In the genomic region with DNA sequence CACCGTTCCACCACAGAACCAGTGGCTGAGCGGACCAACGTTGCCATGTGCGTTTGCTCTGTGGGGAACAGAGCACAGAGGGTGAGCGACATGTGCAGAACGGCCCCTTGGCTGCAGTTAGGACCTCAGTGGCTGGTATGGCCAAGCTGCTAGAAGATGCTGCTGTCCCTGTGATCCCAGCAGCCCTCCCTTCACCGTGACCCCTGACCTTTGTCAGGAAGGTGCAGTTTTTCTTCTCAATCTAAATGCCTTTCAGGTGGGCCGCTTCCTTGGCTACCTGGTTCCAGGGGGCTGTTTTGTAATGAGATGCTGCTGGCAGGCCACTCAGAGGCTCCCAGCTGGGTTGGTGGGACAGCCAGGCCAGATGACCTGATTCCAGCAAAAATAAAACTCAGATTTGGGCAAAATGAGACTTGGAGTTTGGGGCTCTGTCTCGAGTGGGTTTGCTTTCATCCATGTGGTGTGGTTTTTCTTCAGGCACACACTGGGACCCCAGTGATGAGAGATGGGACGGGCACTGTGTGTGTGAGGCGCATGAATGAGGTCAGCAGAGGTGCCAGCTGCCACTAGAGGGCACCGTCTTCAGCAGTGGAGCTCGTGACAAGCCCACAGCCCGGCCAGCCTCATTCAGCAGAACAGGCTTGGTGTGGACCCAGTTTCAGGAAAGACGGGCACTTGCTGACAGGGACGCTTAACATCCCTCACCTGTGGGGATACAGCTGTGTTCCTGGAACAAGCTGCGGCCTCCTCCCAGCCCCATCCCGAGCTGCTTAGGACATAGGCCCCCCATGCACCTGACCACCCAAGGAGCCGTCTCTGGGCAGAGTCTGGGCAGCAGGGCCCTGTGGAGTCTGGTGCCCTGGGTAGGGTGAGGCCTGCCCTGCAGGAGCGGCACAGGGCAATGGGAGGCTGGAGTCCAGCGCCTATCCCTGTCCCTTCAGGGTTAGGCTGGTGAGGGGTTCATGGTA, we compare ENCODE assay signal across 1 cellular context.
TF ChIP-seq lines count a peak whose summit lies in the region.

No MANE protein-coding gene starts in this region.

TF ChIP-seq in WTC11, 78 proteins besides CTCF, POLR2A, EP300 and RAD21 (continued from another document):
- TF ChIP-seq, protein P1, sequence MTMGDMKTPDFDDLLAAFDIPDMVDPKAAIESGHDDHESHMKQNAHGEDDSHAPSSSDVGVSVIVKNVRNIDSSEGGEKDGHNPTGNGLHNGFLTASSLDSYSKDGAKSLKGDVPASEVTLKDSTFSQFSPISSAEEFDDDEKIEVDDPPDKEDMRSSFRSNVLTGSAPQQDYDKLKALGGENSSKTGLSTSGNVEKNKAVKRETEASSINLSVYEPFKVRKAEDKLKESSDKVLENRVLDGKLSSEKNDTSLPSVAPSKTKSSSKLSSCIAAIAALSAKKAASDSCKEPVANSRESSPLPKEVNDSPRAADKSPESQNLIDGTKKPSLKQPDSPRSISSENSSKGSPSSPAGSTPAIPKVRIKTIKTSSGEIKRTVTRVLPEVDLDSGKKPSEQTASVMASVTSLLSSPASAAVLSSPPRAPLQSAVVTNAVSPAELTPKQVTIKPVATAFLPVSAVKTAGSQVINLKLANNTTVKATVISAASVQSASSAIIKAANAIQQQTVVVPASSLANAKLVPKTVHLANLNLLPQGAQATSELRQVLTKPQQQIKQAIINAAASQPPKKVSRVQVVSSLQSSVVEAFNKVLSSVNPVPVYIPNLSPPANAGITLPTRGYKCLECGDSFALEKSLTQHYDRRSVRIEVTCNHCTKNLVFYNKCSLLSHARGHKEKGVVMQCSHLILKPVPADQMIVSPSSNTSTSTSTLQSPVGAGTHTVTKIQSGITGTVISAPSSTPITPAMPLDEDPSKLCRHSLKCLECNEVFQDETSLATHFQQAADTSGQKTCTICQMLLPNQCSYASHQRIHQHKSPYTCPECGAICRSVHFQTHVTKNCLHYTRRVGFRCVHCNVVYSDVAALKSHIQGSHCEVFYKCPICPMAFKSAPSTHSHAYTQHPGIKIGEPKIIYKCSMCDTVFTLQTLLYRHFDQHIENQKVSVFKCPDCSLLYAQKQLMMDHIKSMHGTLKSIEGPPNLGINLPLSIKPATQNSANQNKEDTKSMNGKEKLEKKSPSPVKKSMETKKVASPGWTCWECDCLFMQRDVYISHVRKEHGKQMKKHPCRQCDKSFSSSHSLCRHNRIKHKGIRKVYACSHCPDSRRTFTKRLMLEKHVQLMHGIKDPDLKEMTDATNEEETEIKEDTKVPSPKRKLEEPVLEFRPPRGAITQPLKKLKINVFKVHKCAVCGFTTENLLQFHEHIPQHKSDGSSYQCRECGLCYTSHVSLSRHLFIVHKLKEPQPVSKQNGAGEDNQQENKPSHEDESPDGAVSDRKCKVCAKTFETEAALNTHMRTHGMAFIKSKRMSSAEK (CRISPR knock-in tag; IDR thresholded peaks at IDR 0.05; ENCODE audit: borderline replicate concordance), result no peak
- TF ChIP-seq ESRRA (CRISPR knock-in tag; IDR thresholded peaks at IDR 0.05; ENCODE audit: borderline replicate concordance) (0 out of 2 replicates have a peak, but pooled peaks have one; percentile 58), NFATC4 (CRISPR knock-in tag; IDR thresholded peaks at IDR 0.05) (no peak)
- TF ChIP-seq, protein P2, sequence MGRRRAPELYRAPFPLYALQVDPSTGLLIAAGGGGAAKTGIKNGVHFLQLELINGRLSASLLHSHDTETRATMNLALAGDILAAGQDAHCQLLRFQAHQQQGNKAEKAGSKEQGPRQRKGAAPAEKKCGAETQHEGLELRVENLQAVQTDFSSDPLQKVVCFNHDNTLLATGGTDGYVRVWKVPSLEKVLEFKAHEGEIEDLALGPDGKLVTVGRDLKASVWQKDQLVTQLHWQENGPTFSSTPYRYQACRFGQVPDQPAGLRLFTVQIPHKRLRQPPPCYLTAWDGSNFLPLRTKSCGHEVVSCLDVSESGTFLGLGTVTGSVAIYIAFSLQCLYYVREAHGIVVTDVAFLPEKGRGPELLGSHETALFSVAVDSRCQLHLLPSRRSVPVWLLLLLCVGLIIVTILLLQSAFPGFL (CRISPR knock-in tag; IDR thresholded peaks at IDR 0.05; ENCODE audit: borderline replicate concordance), result no peak
- TF ChIP-seq, protein P3, sequence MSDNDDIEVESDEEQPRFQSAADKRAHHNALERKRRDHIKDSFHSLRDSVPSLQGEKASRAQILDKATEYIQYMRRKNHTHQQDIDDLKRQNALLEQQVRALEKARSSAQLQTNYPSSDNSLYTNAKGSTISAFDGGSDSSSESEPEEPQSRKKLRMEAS (CRISPR knock-in tag; IDR thresholded peaks at IDR 0.05), result 0 out of 2 replicates have a peak, but pooled peaks have one; percentile 30
